In the genomic region with DNA sequence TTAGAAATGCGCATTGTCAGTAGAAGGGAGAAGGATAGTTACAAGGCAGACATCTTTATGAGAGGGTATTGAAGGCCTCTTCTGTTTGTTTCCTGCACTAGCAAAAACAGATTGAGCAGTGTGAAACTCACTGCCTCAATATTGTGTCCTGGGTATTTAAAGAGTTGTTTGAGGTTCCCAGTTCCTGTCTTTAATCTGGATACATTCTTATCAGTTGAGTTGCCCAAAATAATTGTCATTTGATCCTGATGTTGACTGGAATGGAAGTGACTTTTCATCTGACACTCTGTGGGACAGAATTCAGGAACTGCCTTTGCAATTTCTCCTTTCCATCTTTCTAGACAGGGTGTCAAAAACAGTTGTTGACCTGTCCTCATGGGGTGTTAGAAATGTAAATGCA, we compare ENCODE assay signal across 8 cellular contexts. TPM values are rescaled to one million over a fixed set of nuclear protein-coding genes. Genes with fewer than 3 reads are reported as not detected.
DNase-seq lines count a peak whose midpoint lies in the region; ATAC-seq, FAIRE-seq and TF ChIP-seq lines count a peak whose summit lies in the region.

No MANE protein-coding gene starts in this region.

- H2BK15ac ChIP-seq in mesenchymal stem cell (ENCODE audit: low read depth, poor library complexity, severe bottlenecking): no peak overlapping the region

- peaks cover 9% of the 10 kb centered on the region for H3K79me1 ChIP-seq in mesenchymal stem cell (replicated peaks; ENCODE audit: low read length, poor library complexity, severe bottlenecking)

- peaks cover 0 to 1% of the 10 kb centered on the region in 2 donors for H3K9me3 Mint-ChIP-seq in activated T-cell treated with anti-CD3 and anti-CD28 coated beads, Interleukin-2, amount 50 U/mL, for 72 hours

- no peak for DNase-seq in activated T-cell treated with anti-CD3 and anti-CD28 coated beads, Interleukin-2, amount 50 U/mL, for 72 hours
- no peak for DNase-seq in activated T-cell treated with anti-CD3 and anti-CD28 coated beads, Interleukin-2, amount 50 U/mL, for 48 hours
- DNase-seq in mesenchymal stem cell (no peak), thyroid gland (no peak), NCI-H2196 treated with DMSO at 0.1 percent for 48 hours (lab: John Stamatoyannopoulos, UW; ENCODE audit: unreplicated experiment) (no peak), COLO829 (ENCODE audit: low spot score) (no peak), HTR-8/SVneo (ENCODE audit: insufficient read length, low spot score) (no peak)

- H3K27ac Mint-ChIP-seq in activated T-cell treated with anti-CD3 and anti-CD28 coated beads, Interleukin-2, amount 50 U/mL, for 72 hours: peak overlapping the region; percentile 80

- no peak overlapping the region for H2BK5ac ChIP-seq in mesenchymal stem cell (ENCODE audit: low read depth, low read length, poor library complexity, severe bottlenecking)

- no peak for FAIRE-seq in HTR-8/SVneo (lab: Jason Lieb, UNC)

- no peak overlapping the region for H3K4ac ChIP-seq in mesenchymal stem cell (ENCODE audit: low read depth in 1 of 2, low read length in 2 of 2)

- H3K23ac ChIP-seq in mesenchymal stem cell (ENCODE audit: low read length in 2 of 2): no peak overlapping the region

- no peaks in the 10 kb centered on the region for H3K9me3 ChIP-seq in mesenchymal stem cell (ENCODE audit: control insufficient read depth, low read length)
- H3K9me3 ChIP-seq in thyroid gland: no peaks in the 10 kb centered on the region

- no peak overlapping the region for H3K18ac ChIP-seq in mesenchymal stem cell (ENCODE audit: low read depth in 1 of 2, low read length in 2 of 2)

- ATAC-seq in activated T-cell treated with anti-CD3 and anti-CD28 coated beads, Interleukin-2, amount 50 U/mL, for 72 hours (replicated peaks in 1 of 2): no peak

- H4K91ac ChIP-seq in mesenchymal stem cell (ENCODE audit: low read length): no peak overlapping the region

- peaks cover 2% of the 10 kb centered on the region in 2 donors for H3K36me3 Mint-ChIP-seq in activated T-cell treated with anti-CD3 and anti-CD28 coated beads, Interleukin-2, amount 50 U/mL, for 72 hours (ENCODE audit: insufficient read depth in 2 of 2)

- H3K27me3 ChIP-seq in mesenchymal stem cell (ENCODE audit: control insufficient read depth in 1 of 2, insufficient read depth in 1 of 2, low read length in 2 of 2): no peaks in the 10 kb centered on the region
- no peaks in the 10 kb centered on the region for H3K27me3 ChIP-seq in thyroid gland

- TF ChIP-seq POLR2A in thyroid gland (IDR thresholded peaks at IDR 0.05): no peak

- no peak overlapping the region for H3K14ac ChIP-seq in mesenchymal stem cell (ENCODE audit: low read length in 2 of 2)

- no peak overlapping the region for H2AFZ ChIP-seq in mesenchymal stem cell (ENCODE audit: low read depth, low read length)

- no peak overlapping the region for H4K8ac ChIP-seq in mesenchymal stem cell (ENCODE audit: low read length)

- no peak for TF ChIP-seq CTCF in thyroid gland (IDR thresholded peaks at IDR 0.05)

- intact Hi-C loops in thyroid gland (cut with DNase I): loop anchor here (10.0 kb wide), 1 partner anchor 46 kb away; no protein-coding TSS in a partner anchor

- H3K4me1 ChIP-seq in mesenchymal stem cell (ENCODE audit: control insufficient read depth, insufficient read depth, low read depth, low read length) (peaks cover 5% of the 10 kb centered on the region), thyroid gland (peaks cover 25 to 33% of the 10 kb centered on the region in 2 donors)

- peak overlapping the region; percentile 22 for H3K27ac ChIP-seq in angular gyrus (ENCODE audit: low read depth, low read length)
- no peak overlapping the region for H3K27ac ChIP-seq in mesenchymal stem cell (ENCODE audit: low read length, poor library complexity, severe bottlenecking)
- H3K27ac ChIP-seq in thyroid gland: peak overlapping the region; percentile 89 to 93 (median 92)

- H2BK12ac ChIP-seq in mesenchymal stem cell (ENCODE audit: low read length in 2 of 2): no peak overlapping the region

- no peak overlapping the region for H3K4me2 ChIP-seq in mesenchymal stem cell (ENCODE audit: low read length, poor library complexity, severe bottlenecking)

- H3K27me3 Mint-ChIP-seq in activated T-cell treated with anti-CD3 and anti-CD28 coated beads, Interleukin-2, amount 50 U/mL, for 72 hours (ENCODE audit: low read depth): no peaks in the 10 kb centered on the region

- no peak overlapping the region for H2BK120ac ChIP-seq in mesenchymal stem cell (ENCODE audit: low read depth, low read length)

- peaks cover 2 to 40% of the 10 kb centered on the region in 2 experiments for H3K36me3 ChIP-seq in mesenchymal stem cell (ENCODE audit: control insufficient read depth in 1 of 2, insufficient read depth in 2 of 2, low read depth in 1 of 2, low read length in 2 of 2)
- H3K36me3 ChIP-seq in thyroid gland: peaks cover 0 to 8% of the 10 kb centered on the region in 2 donors

- H3K4me3 Mint-ChIP-seq in activated T-cell treated with anti-CD3 and anti-CD28 coated beads, Interleukin-2, amount 50 U/mL, for 72 hours: peak overlapping the region; percentile 91 to 94

- H3K9ac ChIP-seq in mesenchymal stem cell (ENCODE audit: low read length): peak overlapping the region; percentile 97

- H3K4me3 ChIP-seq in mesenchymal stem cell (ENCODE audit: insufficient read depth in 1 of 2, low read depth in 1 of 2, low read length in 2 of 2): peak overlapping the region in 1 of 2 experiments; percentile 99
- peak overlapping the region in 2 of 3 donors; percentile 59 to 76 for H3K4me3 ChIP-seq in thyroid gland (replicated peaks in 1 of 3)

- 98% methylated on average over 1 of the region's 1 CpG for WGBS in mesenchymal stem cell
- WGBS in thyroid gland, 2 donors: 89 to 93% methylated on average over 1 of the region's 1 CpG

- H2AK5ac ChIP-seq in mesenchymal stem cell (ENCODE audit: low read length, severe bottlenecking): no peak overlapping the region

- peaks cover 40% of the 10 kb centered on the region for H3K4me1 Mint-ChIP-seq in activated T-cell treated with anti-CD3 and anti-CD28 coated beads, Interleukin-2, amount 50 U/mL, for 72 hours (ENCODE audit: low read depth)

RNA-seq across cellular contexts. Expression of a gene that starts 1.7 kb away (rescaled TPM):
- total RNA-seq in activated T-cell treated with anti-CD3 and anti-CD28 coated beads, Interleukin-2, amount 50 U/mL, for 72 hours: 10 to 100 TPM; 22.1 TPM
- 39.0 TPM for polyA plus RNA-seq in mesenchymal stem cell (2013, experiment 1 of 2)
- polyA plus RNA-seq in mesenchymal stem cell (2013, experiment 2 of 2): 40.2 TPM
- 100 to 1,000 TPM in 2 of 4 donors, 10 to 100 TPM in 2; 75.5 to 195 (median 121) TPM for total RNA-seq in thyroid gland

RNA-seq across cellular contexts. Expression of a gene that starts 37.3 kb away (rescaled TPM):
- 1 to 10 TPM; 2.4 to 4.3 TPM for total RNA-seq in activated T-cell treated with anti-CD3 and anti-CD28 coated beads, Interleukin-2, amount 50 U/mL, for 72 hours
- polyA plus RNA-seq in mesenchymal stem cell (2013, experiment 1 of 2): 168 TPM
- 165 TPM for polyA plus RNA-seq in mesenchymal stem cell (2013, experiment 2 of 2)
- 100 to 1,000 TPM; 173 to 199 (median 187) TPM for total RNA-seq in thyroid gland

Comparison
In these comparisons a context has a peak if more than half of its experiments do, and no peak if none do; other contexts are left out.
1. RNA of a gene that starts 37.3 kb away (total RNA-seq): 173 to 199 TPM in thyroid gland; 2.4 to 4.3 TPM in activated T-cell treated with anti-CD3 and anti-CD28 coated beads, Interleukin-2, amount 50 U/mL, for 72 hours; every median in the first group is over 10 times any median in the second.